Comparison of ENCODE assay signal across 8 cellular contexts in genomic region chr2:70887208-70887549, GRCh38. TPM values are rescaled to one million over a fixed set of nuclear protein-coding genes. Genes with fewer than 3 reads are reported as not detected.
A peak's percentile ranks its signal among the peaks of the same experiment; 100 is the strongest.
DNase-seq lines count a peak whose midpoint lies in the region; ATAC-seq and TF ChIP-seq lines count a peak whose summit lies in the region.

No MANE protein-coding gene starts in this region.

- no peak for TF ChIP-seq RAD21 in SK-N-SH (IDR thresholded peaks at IDR 0.05; ENCODE audit: low read length)

- no peak overlapping the region for H3K4me3 ChIP-seq in SK-N-SH (ENCODE audit: low read depth in 2 of 2, low read length in 1 of 2)
- peak overlapping the region; percentile 59 for H3K4me3 ChIP-seq in iPS-20b (ENCODE audit: low read length)

- H3K27ac ChIP-seq in SK-N-SH (ENCODE audit: low read depth in 2 of 2, low read length in 1 of 2) (no peak overlapping the region), iPS-20b (ENCODE audit: low read length) (no peak overlapping the region)

- H3K4me2 ChIP-seq in SK-N-SH, result no peak overlapping the region; the same call in 1 of the 2 replicates

- H3K9me3 ChIP-seq in SK-N-SH (no peaks in the 10 kb centered on the region), iPS-20b (ENCODE audit: insufficient read depth, low read depth, low read length) (peaks cover 4% of the 10 kb centered on the region; the same call in 1 of the 2 replicates)

- no peak for TF ChIP-seq CTCF in SK-N-SH (IDR thresholded peaks at IDR 0.05)

- TF ChIP-seq EP300 in SK-N-SH (IDR thresholded peaks at IDR 0.05; ENCODE audit: borderline replicate concordance in 1 of 2, low read depth in 1 of 2, low read length in 1 of 2), result no peak

- no peaks in the 10 kb centered on the region for H4K20me1 ChIP-seq in SK-N-SH (ENCODE audit: insufficient read depth)

- POLR2A ChIA-PET in SK-N-SH (lab: Yijun Ruan, JAX), result no interaction called here
- POLR2A ChIA-PET in activated CD4-positive, alpha-beta memory T cell treated with anti-CD3 and anti-CD28 coated beads, Interleukin-2, amount 10 ng/mL, durations not matched to agents 7 days and 5 days (lab: Charles Lee), result no interaction called here

- no peaks in the 10 kb centered on the region for H3F3A ChIP-seq in SK-N-SH (replicated peaks; ENCODE audit: insufficient read depth)

- peaks cover 6% of the 10 kb centered on the region for H3K36me3 Mint-ChIP-seq in activated CD4-positive, alpha-beta memory T cell treated with anti-CD3 and anti-CD28 coated beads, Interleukin-2, amount 10 ng/mL, durations not matched to agents 7 days and 5 days (ENCODE audit: low read depth)
- H3K36me3 Mint-ChIP-seq in stimulated activated effector memory CD8-positive, alpha-beta T cell treated with anti-CD3 and anti-CD28 coated beads, Interleukin-12 subunit alpha, Interleukin-12 subunit beta, amount 100 ng/mL, for 72 hours, result peaks cover 6% of the 10 kb centered on the region

- CTCF ChIA-PET in SK-N-SH (lab: Yijun Ruan, JAX), result no interaction called here
- CTCF ChIA-PET in activated CD4-positive, alpha-beta memory T cell treated with anti-CD3 and anti-CD28 coated beads, Interleukin-2, amount 10 ng/mL, durations not matched to agents 7 days and 5 days (lab: Charles Lee), result no interaction called here

- ATAC-seq in SK-N-SH treated with all-trans-retinoic acid at 6 μM for 48 hours, result no peak
- no peak for ATAC-seq in stimulated activated effector memory CD8-positive, alpha-beta T cell treated with anti-CD3 and anti-CD28 coated beads, Interleukin-12 subunit alpha, Interleukin-12 subunit beta, amount 100 ng/mL, for 72 hours
- no peak for ATAC-seq in GM18867 (IDR thresholded peaks at IDR 0.05; ENCODE audit: unreplicated experiment)

- peaks cover 82% of the 10 kb centered on the region for H3K27me3 Mint-ChIP-seq in activated CD4-positive, alpha-beta memory T cell treated with anti-CD3 and anti-CD28 coated beads, Interleukin-2, amount 10 ng/mL, durations not matched to agents 7 days and 5 days

- H3K27ac Mint-ChIP-seq in activated CD4-positive, alpha-beta memory T cell treated with anti-CD3 and anti-CD28 coated beads, Interleukin-2, amount 10 ng/mL, durations not matched to agents 7 days and 5 days, result no peak overlapping the region
- no peak overlapping the region for H3K27ac Mint-ChIP-seq in stimulated activated effector memory CD8-positive, alpha-beta T cell treated with anti-CD3 and anti-CD28 coated beads, Interleukin-12 subunit alpha, Interleukin-12 subunit beta, amount 100 ng/mL, for 72 hours

- H3K4me3 Mint-ChIP-seq in activated CD4-positive, alpha-beta memory T cell treated with anti-CD3 and anti-CD28 coated beads, Interleukin-2, amount 10 ng/mL, durations not matched to agents 7 days and 5 days, result no peak overlapping the region
- peak overlapping the region; percentile 70 for H3K4me3 Mint-ChIP-seq in stimulated activated effector memory CD8-positive, alpha-beta T cell treated with anti-CD3 and anti-CD28 coated beads, Interleukin-12 subunit alpha, Interleukin-12 subunit beta, amount 100 ng/mL, for 72 hours

- 83% methylated on average over 8 of the region's 8 CpGs for WGBS in SK-N-SH (ENCODE audit: low lambda C conversion rate)

- no peaks in the 10 kb centered on the region for H3K9me2 ChIP-seq in SK-N-SH

- no peaks in the 10 kb centered on the region for H3K9me3 Mint-ChIP-seq in activated CD4-positive, alpha-beta memory T cell treated with anti-CD3 and anti-CD28 coated beads, Interleukin-2, amount 10 ng/mL, durations not matched to agents 7 days and 5 days
- no peaks in the 10 kb centered on the region for H3K9me3 Mint-ChIP-seq in stimulated activated effector memory CD8-positive, alpha-beta T cell treated with anti-CD3 and anti-CD28 coated beads, Interleukin-12 subunit alpha, Interleukin-12 subunit beta, amount 100 ng/mL, for 72 hours

- H3K9ac ChIP-seq in SK-N-SH (no peak overlapping the region), iPS-20b (ENCODE audit: low read depth, low read length) (no peak overlapping the region)

- no peaks in the 10 kb centered on the region for H3K4me1 ChIP-seq in SK-N-SH (ENCODE audit: control insufficient read depth in 1 of 2, insufficient read depth in 2 of 2, low read depth in 1 of 2, low read length in 1 of 2)
- H3K4me1 ChIP-seq in iPS-20b (ENCODE audit: insufficient read depth, low read length), result peaks cover 4% of the 10 kb centered on the region; the same call in 1 of the 2 replicates

- H3K4me1 Mint-ChIP-seq in activated CD4-positive, alpha-beta memory T cell treated with anti-CD3 and anti-CD28 coated beads, Interleukin-2, amount 10 ng/mL, durations not matched to agents 7 days and 5 days, result peaks cover 26% of the 10 kb centered on the region
- peaks cover 32% of the 10 kb centered on the region for H3K4me1 Mint-ChIP-seq in stimulated activated effector memory CD8-positive, alpha-beta T cell treated with anti-CD3 and anti-CD28 coated beads, Interleukin-12 subunit alpha, Interleukin-12 subunit beta, amount 100 ng/mL, for 72 hours

- H3K36me3 ChIP-seq in SK-N-SH (replicated peaks in 1 of 2; ENCODE audit: control insufficient read depth in 1 of 2, insufficient read depth in 2 of 2, low read length in 1 of 2) (no peaks in the 10 kb centered on the region), iPS-20b (ENCODE audit: insufficient read depth, low read depth, low read length) (no peaks in the 10 kb centered on the region)

- H3K79me2 ChIP-seq in SK-N-SH (ENCODE audit: insufficient read depth), result no peaks in the 10 kb centered on the region

- H3K27me3 ChIP-seq in SK-N-SH (ENCODE audit: insufficient read depth) (no peaks in the 10 kb centered on the region), iPS-20b (ENCODE audit: insufficient read depth, low read length) (peaks cover 100% of the 10 kb centered on the region)

- DNase-seq in SK-N-SH, result no peak
- DNase-seq in activated CD4-positive, alpha-beta memory T cell treated with anti-CD3 and anti-CD28 coated beads, Interleukin-2, amount 10 ng/mL, durations not matched to agents 7 days and 5 days, result peak; percentile 12
- DNase-seq in stimulated activated effector memory CD8-positive, alpha-beta T cell treated with anti-CD3 and anti-CD28 coated beads, Interleukin-12 subunit alpha, Interleukin-12 subunit beta, amount 100 ng/mL, for 72 hours (ENCODE audit: low spot score in 2 of 2), result no peak
- no peak for DNase-seq in NCI-H1694 (lab: John Stamatoyannopoulos, UW)
- DNase-seq in stimulated activated naive CD4-positive, alpha-beta T cell treated with Interleukin-2 at 50 U/mL for 16 hours (lab: John Stamatoyannopoulos, UW), result no peak

- H2AFZ ChIP-seq in SK-N-SH (ENCODE audit: low read depth), result peak overlapping the region; percentile 56; the same call in 1 of the 2 replicates

TF ChIP-seq in SK-N-SH, 30 proteins besides CTCF, POLR2A, EP300 and RAD21:
- TF ChIP-seq NRF1 (IDR thresholded peaks at IDR 0.05; ENCODE audit: low read depth, low read length) (no peak), FOSL2 (IDR thresholded peaks at IDR 0.05; ENCODE audit: borderline replicate concordance, low read depth) (no peak)

TF ChIP-seq in SK-N-SH treated with all-trans-retinoic acid at 6 μM for 48 hours, 23 proteins besides CTCF, POLR2A, EP300 and RAD21 (continues in another document):
- TF ChIP-seq BACH2 (CRISPR knock-in tag; IDR thresholded peaks at IDR 0.05; ENCODE audit: borderline replicate concordance) (no peak), ARNTL (CRISPR knock-in tag; IDR thresholded peaks at IDR 0.05; ENCODE audit: borderline replicate concordance, low read depth) (no peak), ISL1 (CRISPR knock-in tag; IDR thresholded peaks at IDR 0.05) (no peak), SNAI2 (CRISPR knock-in tag; IDR thresholded peaks at IDR 0.05) (no peak), TOX (CRISPR knock-in tag; IDR thresholded peaks at IDR 0.05; ENCODE audit: borderline replicate concordance) (no peak), CREB5 (CRISPR knock-in tag; IDR thresholded peaks at IDR 0.05; ENCODE audit: low read depth) (no peak), ZNF8 (CRISPR knock-in tag; IDR thresholded peaks at IDR 0.05) (no peak), TCF4 (CRISPR knock-in tag; IDR thresholded peaks at IDR 0.05; ENCODE audit: borderline replicate concordance) (no peak), RARB (CRISPR knock-in tag; IDR thresholded peaks at IDR 0.05) (no peak), GLIS3 (CRISPR knock-in tag; IDR thresholded peaks at IDR 0.05) (no peak), ZFP30 (CRISPR knock-in tag; IDR thresholded peaks at IDR 0.05) (no peak), CSDC2 (CRISPR knock-in tag; IDR thresholded peaks at IDR 0.05) (no peak), ESRRG (CRISPR knock-in tag; IDR thresholded peaks at IDR 0.05) (no peak), ZNF70 (CRISPR knock-in tag; IDR thresholded peaks at IDR 0.05) (no peak)

RNA-seq across cellular contexts. Expression of gene VAX2, which starts 13.2 kb away (rescaled TPM):
- polyA plus RNA-seq in SK-N-SH (2012; rRNA removed), result 4.3 and 4.4 TPM in 2 replicates
- 1.7 TPM in 2 replicates for polyA plus RNA-seq in SK-N-SH (2012; cell fraction: cytosol; rRNA removed)
- polyA plus RNA-seq in SK-N-SH (2012; cell fraction: nucleus; rRNA removed), result 21.9 and 23.7 TPM in 2 replicates
- total RNA-seq in activated CD4-positive, alpha-beta memory T cell treated with anti-CD3 and anti-CD28 coated beads, Interleukin-2, amount 10 ng/mL, durations not matched to agents 7 days and 5 days, result not detected

RNA-seq across cellular contexts. Expression of gene ATP6V1B1, which starts 48.5 kb away (rescaled TPM):
- polyA plus RNA-seq in SK-N-SH (2012; rRNA removed), result 4.9 and 6.1 TPM in 2 replicates
- 0.31 and 1.3 TPM in 2 replicates for polyA plus RNA-seq in SK-N-SH (2012; cell fraction: cytosol; rRNA removed)
- polyA plus RNA-seq in SK-N-SH (2012; cell fraction: nucleus; rRNA removed), result 60.6 and 71.8 TPM in 2 replicates
- total RNA-seq in activated CD4-positive, alpha-beta memory T cell treated with anti-CD3 and anti-CD28 coated beads, Interleukin-2, amount 10 ng/mL, durations not matched to agents 7 days and 5 days, result not detected

RNA-seq across cellular contexts. Expression of gene CD207, which starts 51.6 kb away (rescaled TPM):
- polyA plus RNA-seq in SK-N-SH (2012; rRNA removed), result 0.33 and 0.62 TPM in 2 replicates
- 0.35 and 0.36 TPM in 2 replicates for polyA plus RNA-seq in SK-N-SH (2012; cell fraction: cytosol; rRNA removed)
- polyA plus RNA-seq in SK-N-SH (2012; cell fraction: nucleus; rRNA removed), result 0.43 and 0.75 TPM in 2 replicates
- total RNA-seq in activated CD4-positive, alpha-beta memory T cell treated with anti-CD3 and anti-CD28 coated beads, Interleukin-2, amount 10 ng/mL, durations not matched to agents 7 days and 5 days, result not detected
